ENCODE assay signal across 8 cellular contexts in the genomic region with DNA sequence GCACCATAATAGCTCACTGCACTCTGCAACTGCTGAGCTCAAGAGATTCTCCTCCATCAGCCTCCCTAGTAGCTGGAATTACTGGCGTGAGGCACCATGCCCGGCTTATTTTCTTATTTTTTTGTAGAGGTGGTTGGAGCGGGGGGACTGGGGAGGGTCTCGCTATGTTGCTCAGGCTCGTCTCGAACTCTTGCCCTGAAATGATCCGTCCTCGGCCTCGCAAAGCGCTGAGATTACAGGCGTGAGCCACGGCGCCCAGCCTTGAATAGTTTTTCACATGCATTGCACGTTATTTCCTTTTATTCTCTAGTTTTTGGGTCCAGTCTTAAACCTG. TPM values are rescaled to one million over a fixed set of nuclear protein-coding genes. Genes with fewer than 3 reads are reported as not detected.
A peak's percentile ranks its signal among the peaks of the same experiment; 100 is the strongest.
DNase-seq lines count a peak whose midpoint lies in the region; ATAC-seq, FAIRE-seq and TF ChIP-seq lines count a peak whose summit lies in the region.

No MANE protein-coding gene starts in this region.

- no peaks in the 10 kb centered on the region for H3K27me3 Mint-ChIP-seq in T-helper 2 cell treated with Interferon-gamma antibody and Interleukin-4, amounts not matched to agents 5 μg/mL and 100 μg/mL, for 36 hours (ENCODE audit: low read depth)
- H3K27me3 Mint-ChIP-seq in activated naive CD8-positive, alpha-beta T cell treated with anti-CD3 and anti-CD28 coated beads, Interleukin-2, amount 10 ng/mL, durations not matched to agents 7 days and 5 days, result no peaks in the 10 kb centered on the region

- intact Hi-C loops in kidney (cut with DNase I) (no loop called here), testis (cut with DNase I; ENCODE audit: low total_unique reads) (no loop called here)

- H3K27ac ChIP-seq in kidney (ENCODE audit: low read depth in 2 of 2, low read length in 2 of 2) (peak overlapping the region in 1 of 2 donors; percentile 38), testis (peak overlapping the region; percentile 62 to 75)

- peak overlapping the region; percentile 98 for H3K27ac Mint-ChIP-seq in T-helper 2 cell treated with Interferon-gamma antibody and Interleukin-4, amounts not matched to agents 5 μg/mL and 100 μg/mL, for 36 hours
- peak overlapping the region; percentile 99 for H3K27ac Mint-ChIP-seq in activated naive CD8-positive, alpha-beta T cell treated with anti-CD3 and anti-CD28 coated beads, Interleukin-2, amount 10 ng/mL, durations not matched to agents 7 days and 5 days

- POLR2A ChIA-PET in activated naive CD8-positive, alpha-beta T cell treated with anti-CD3 and anti-CD28 coated beads, Interleukin-2, amount 10 ng/mL, durations not matched to agents 7 days and 5 days (lab: Charles Lee), result interaction anchor here (0.6 to 3.2 kb wide), 25 partner anchors 9 to 649 kb away, joined by 3 to 48 read pairs (median 4); a partner anchor contains a TSS

- H3K4me3 ChIP-seq in kidney (ENCODE audit: low read length in 2 of 2) (peak overlapping the region; percentile 79 to 98), testis (peak overlapping the region; percentile 40 to 86)

- H3K36me3 ChIP-seq in kidney (ENCODE audit: control insufficient read depth in 1 of 2, insufficient read depth in 2 of 2, low read length in 2 of 2) (no peaks in the 10 kb centered on the region), testis (ENCODE audit: low read depth, missing control alignments) (no peaks in the 10 kb centered on the region)

- H3K36me3 Mint-ChIP-seq in T-helper 2 cell treated with Interferon-gamma antibody and Interleukin-4, amounts not matched to agents 5 μg/mL and 100 μg/mL, for 36 hours (ENCODE audit: low read depth), result peaks cover 23% of the 10 kb centered on the region
- H3K36me3 Mint-ChIP-seq in activated naive CD8-positive, alpha-beta T cell treated with anti-CD3 and anti-CD28 coated beads, Interleukin-2, amount 10 ng/mL, durations not matched to agents 7 days and 5 days, result peaks cover 17% of the 10 kb centered on the region

- WGBS in testis, 2 donors, result 5 to 7% methylated on average over 14 of the region's 14 CpGs

- peak overlapping the region; percentile 55 to 77 for H3K9ac ChIP-seq in kidney (ENCODE audit: low read length in 2 of 2)

- H3K9me3 ChIP-seq in kidney (ENCODE audit: control insufficient read depth in 1 of 2, low read length in 2 of 2), result no peaks in the 10 kb centered on the region
- H3K9me3 ChIP-seq in testis, result no peaks in the 10 kb centered on the region

- TF ChIP-seq CTCF in kidney (IDR thresholded peaks at IDR 0.05; ENCODE audit: borderline replicate concordance, extremely low read depth, insufficient read depth) (no peak), testis (IDR thresholded peaks at IDR 0.05) (no peak)

- DNase-seq in T-helper 2 cell treated with Interferon-gamma antibody and Interleukin-4, amounts not matched to agents 5 μg/mL and 100 μg/mL, for 36 hours (ENCODE audit: low spot score), result no peak
- DNase-seq in T-helper 2 cell, result no peak
- no peak for DNase-seq in activated naive CD8-positive, alpha-beta T cell treated with anti-CD3 and anti-CD28 coated beads, Interleukin-2, amount 10 ng/mL, durations not matched to agents 7 days and 5 days
- DNase-seq in kidney, result no peak
- no peak for DNase-seq in testis
- DNase-seq in NCI-H1694 treated with DMSO at 0.1 percent for 48 hours (lab: John Stamatoyannopoulos, UW), result no peak
- no peak for DNase-seq in NOMO-1 treated with dmso at 0.1 percent for 144 hours (lab: John Stamatoyannopoulos, UW; ENCODE audit: unreplicated experiment)
- DNase-seq in stimulated activated CD4-positive, alpha-beta T cell treated with anti-CD3 and anti-CD28 coated beads, Interleukin-2, amount 100 ng/mL, for 24 hours, result no peak

- H3K4me1 Mint-ChIP-seq in T-helper 2 cell treated with Interferon-gamma antibody and Interleukin-4, amounts not matched to agents 5 μg/mL and 100 μg/mL, for 36 hours (ENCODE audit: low read depth), result peaks cover 30% of the 10 kb centered on the region
- peaks cover 27% of the 10 kb centered on the region for H3K4me1 Mint-ChIP-seq in activated naive CD8-positive, alpha-beta T cell treated with anti-CD3 and anti-CD28 coated beads, Interleukin-2, amount 10 ng/mL, durations not matched to agents 7 days and 5 days

- ATAC-seq in activated naive CD8-positive, alpha-beta T cell treated with anti-CD3 and anti-CD28 coated beads, Interleukin-2, amount 10 ng/mL, durations not matched to agents 7 days and 5 days (ENCODE audit: low read depth), result no peak

- no peaks in the 10 kb centered on the region for H3K9me3 Mint-ChIP-seq in T-helper 2 cell treated with Interferon-gamma antibody and Interleukin-4, amounts not matched to agents 5 μg/mL and 100 μg/mL, for 36 hours
- H3K9me3 Mint-ChIP-seq in activated naive CD8-positive, alpha-beta T cell treated with anti-CD3 and anti-CD28 coated beads, Interleukin-2, amount 10 ng/mL, durations not matched to agents 7 days and 5 days, result no peaks in the 10 kb centered on the region

- no peak for TF ChIP-seq POLR2A in testis (IDR thresholded peaks at IDR 0.05)

- H3K4me1 ChIP-seq in kidney (ENCODE audit: control insufficient read depth in 1 of 2, insufficient read depth in 1 of 2, low read depth in 1 of 2, low read length in 2 of 2), result peaks cover 3 to 8% of the 10 kb centered on the region in 2 donors
- H3K4me1 ChIP-seq in testis, result peaks cover 6% of the 10 kb centered on the region

- H3K27me3 ChIP-seq in testis, result no peaks in the 10 kb centered on the region

- peak overlapping the region; percentile 99 for H3K4me3 Mint-ChIP-seq in T-helper 2 cell treated with Interferon-gamma antibody and Interleukin-4, amounts not matched to agents 5 μg/mL and 100 μg/mL, for 36 hours
- H3K4me3 Mint-ChIP-seq in activated naive CD8-positive, alpha-beta T cell treated with anti-CD3 and anti-CD28 coated beads, Interleukin-2, amount 10 ng/mL, durations not matched to agents 7 days and 5 days, result peak overlapping the region; percentile 100

- FAIRE-seq in kidney (lab: Jason Lieb, UNC), result no peak

RNA-seq across cellular contexts. Expression of a gene that starts 0.5 kb away (rescaled TPM):
- 100 to 1,000 TPM; 170 to 175 TPM for total RNA-seq in activated naive CD8-positive, alpha-beta T cell treated with anti-CD3 and anti-CD28 coated beads, Interleukin-2, amount 10 ng/mL, durations not matched to agents 7 days and 5 days
- 122 TPM for total RNA-seq in kidney
- polyA plus RNA-seq in kidney (ENCODE audit: insufficient read depth, low read depth, low replicate concordance), result 470 TPM
- total RNA-seq in testis, result 100 to 1,000 TPM; 144 to 179 TPM
- 136 TPM for polyA plus RNA-seq in testis (ENCODE audit: insufficient read depth, low read depth, low replicate concordance)

RNA-seq across cellular contexts. Expression of a gene that starts 10.3 kb away (rescaled TPM):
- 10 to 100 TPM; 52.0 to 58.4 TPM for total RNA-seq in activated naive CD8-positive, alpha-beta T cell treated with anti-CD3 and anti-CD28 coated beads, Interleukin-2, amount 10 ng/mL, durations not matched to agents 7 days and 5 days
- total RNA-seq in kidney (27.1 TPM), testis (10 to 100 TPM; 57.5 to 78.7 TPM)
- polyA plus RNA-seq in kidney (ENCODE audit: insufficient read depth, low read depth, low replicate concordance) (14.8 TPM), testis (ENCODE audit: insufficient read depth, low read depth, low replicate concordance) (71.8 TPM)

RNA-seq across cellular contexts. Expression of a gene that starts 20.2 kb away (rescaled TPM):
- total RNA-seq in activated naive CD8-positive, alpha-beta T cell treated with anti-CD3 and anti-CD28 coated beads, Interleukin-2, amount 10 ng/mL, durations not matched to agents 7 days and 5 days, result 1 to 10 TPM; 6.7 to 6.9 TPM
- total RNA-seq in kidney (3.2 TPM), testis (10 to 100 TPM; 11.6 to 12.4 TPM)
- polyA plus RNA-seq in kidney (ENCODE audit: insufficient read depth, low read depth, low replicate concordance) (1.2 TPM), testis (ENCODE audit: insufficient read depth, low read depth, low replicate concordance) (8.9 TPM)

RNA-seq across cellular contexts. Expression of a gene that starts 21.4 kb away (rescaled TPM):
- 1 to 10 TPM; 4.8 to 6.5 TPM for total RNA-seq in activated naive CD8-positive, alpha-beta T cell treated with anti-CD3 and anti-CD28 coated beads, Interleukin-2, amount 10 ng/mL, durations not matched to agents 7 days and 5 days
- total RNA-seq in kidney (2.4 TPM), testis (10 to 100 TPM in 1 of 2 donors, 1 to 10 TPM in 1; 7.2 to 10.2 TPM)
- polyA plus RNA-seq in kidney (ENCODE audit: insufficient read depth, low read depth, low replicate concordance) (3.7 TPM), testis (ENCODE audit: insufficient read depth, low read depth, low replicate concordance) (2.9 TPM)

RNA-seq across cellular contexts. Expression of a gene that starts 28.8 kb away (rescaled TPM):
- 10 to 100 TPM; 52.4 to 58.3 TPM for total RNA-seq in activated naive CD8-positive, alpha-beta T cell treated with anti-CD3 and anti-CD28 coated beads, Interleukin-2, amount 10 ng/mL, durations not matched to agents 7 days and 5 days
- 11.6 TPM for total RNA-seq in kidney
- 22.0 TPM for polyA plus RNA-seq in kidney (ENCODE audit: insufficient read depth, low read depth, low replicate concordance)
- 10 to 100 TPM; 14.3 to 19.3 TPM for total RNA-seq in testis
- 22.2 TPM for polyA plus RNA-seq in testis (ENCODE audit: insufficient read depth, low read depth, low replicate concordance)
